ENCODE assay signal across 8 cellular contexts in the genomic region with DNA sequence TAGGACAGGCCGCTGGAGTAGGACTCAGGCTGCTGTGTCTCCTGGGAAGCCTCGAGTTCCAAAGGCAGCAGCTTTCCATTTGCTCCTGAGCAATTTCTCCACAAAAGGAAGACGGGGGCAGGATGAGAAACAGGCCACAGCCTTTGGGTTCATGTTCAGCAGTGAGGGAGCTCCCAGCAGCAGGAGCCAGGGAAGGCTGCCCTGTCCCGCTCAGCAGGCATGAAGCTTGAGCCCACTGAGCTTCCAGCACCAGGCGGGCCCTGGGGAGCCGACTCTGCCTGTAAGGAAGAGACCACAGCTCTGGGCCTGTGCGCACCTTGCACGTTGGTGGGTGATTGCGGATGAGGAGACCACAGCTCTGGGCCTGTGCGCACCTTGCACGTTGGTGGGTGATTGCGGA.
"Had no signal": no experiment of that assay in that cellular context is flagged by ENCODE, and none has a peak within 500 bp of the region (broad histone marks: within the 10 kb centered on the region; RNA-seq: fewer than 3 reads in every experiment).

No MANE protein-coding gene starts in this region.

- FAIRE-seq: G401.6, GM12878, GM12891, GM12892, GM18507, GM19239 had no signal

- H3K4me3 ChIP-seq: GM12878 had no signal

- DNase-seq: GDM1, GF-D8 had no signal
